In the genomic region with DNA sequence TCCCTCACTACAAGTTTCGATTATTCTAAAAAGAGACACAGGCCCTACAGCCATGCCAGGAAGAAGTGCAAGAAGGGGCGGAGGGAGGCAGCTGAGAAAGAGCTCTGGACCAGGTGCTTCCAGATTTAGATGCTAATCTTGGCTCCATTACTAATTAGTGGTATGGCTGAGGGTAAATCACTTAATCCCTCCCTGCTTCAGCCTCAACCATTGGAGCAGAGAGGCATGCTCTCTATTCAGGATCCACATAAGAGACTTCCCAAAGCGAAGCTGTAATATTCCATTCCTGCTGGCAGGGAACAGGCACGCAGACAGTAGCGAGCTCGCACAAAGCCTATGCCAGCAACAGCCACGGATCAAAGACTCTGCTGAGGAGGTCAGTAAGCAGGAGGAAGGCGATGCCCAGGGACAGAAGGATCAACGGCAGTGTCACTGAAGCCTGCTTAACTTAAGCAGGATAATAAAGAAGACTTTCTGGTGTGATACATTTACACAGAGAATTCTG, we compare ENCODE assay signal across 14 cellular contexts. TPM values are rescaled to one million over a fixed set of nuclear protein-coding genes. Genes with fewer than 3 reads are reported as not detected.
DNase-seq lines count a peak whose midpoint lies in the region; ATAC-seq and TF ChIP-seq lines count a peak whose summit lies in the region.
"Had no signal": no experiment of that assay in that cellular context is flagged by ENCODE, and none has a peak within 500 bp of the region (broad histone marks: within the 10 kb centered on the region; RNA-seq: fewer than 3 reads in every experiment).

No MANE protein-coding gene starts in this region.

- H3K9me3 Mint-ChIP-seq in WTC11 (peaks cover 8% of the 10 kb centered on the region), type B pancreatic cell (no peaks in the 10 kb centered on the region)

- H3K4me1 Mint-ChIP-seq in WTC11: peaks cover 61% of the 10 kb centered on the region
- peaks cover 19% of the 10 kb centered on the region for H3K4me1 Mint-ChIP-seq in type B pancreatic cell (ENCODE audit: unreplicated experiment)

- H3K27me3 Mint-ChIP-seq in WTC11 (ENCODE audit: low read depth) (no peaks in the 10 kb centered on the region), type B pancreatic cell (no peaks in the 10 kb centered on the region)

- H3K4me3 Mint-ChIP-seq in WTC11 (peak overlapping the region; percentile 55), type B pancreatic cell (peak overlapping the region; percentile 21)

- DNase-seq in NCI-H1417 (lab: John Stamatoyannopoulos, UW): peak in 2 of 3 experiments; percentile 21 to 81
- no peak for DNase-seq in NCI-H1417 treated with DMSO at 0.1 percent for 48 hours (lab: John Stamatoyannopoulos, UW)
- DNase-seq in WTC11 (ENCODE audit: low spot score): peak; percentile 22
- DNase-seq in kidney tubule cell (ENCODE audit: low spot score): peak; percentile 54
- no peak for DNase-seq in type B pancreatic cell (ENCODE audit: extremely low spot score, unreplicated experiment)
- no peak for DNase-seq in HEK293T (ENCODE audit: extremely low spot score)
- no peak for DNase-seq in glomerular visceral epithelial cell (ENCODE audit: extremely low spot score)
- DNase-seq in activated naive CD4-positive, alpha-beta T cell (lab: John Stamatoyannopoulos, UW): no peak
- DNase-seq: foreskin melanocyte, IMR-90, lower lobe of right lung, NCI-H2029 treated with DMSO at 0.1 percent for 48 hours, pancreas had no signal

- H3K27ac Mint-ChIP-seq in WTC11: peak overlapping the region; percentile 95
- no peak overlapping the region for H3K27ac Mint-ChIP-seq in type B pancreatic cell

- ATAC-seq in WTC11: peak; percentile 78
- ATAC-seq: GM12878, lower lobe of right lung, pancreas had no signal

- CTCF ChIA-PET in WTC11 (lab: Charles Lee) (interaction anchor here (1.0 to 1.7 kb wide), 3 partner anchors 18 to 278 kb away, joined by 3 to 10 read pairs (median 4); no protein-coding TSS in a partner anchor), HEK293T (lab: Yijun Ruan, JAX) (interaction anchor here (3.0 kb wide), 1 partner anchor 90 kb away, joined by 9 read pairs; no protein-coding TSS in a partner anchor)

- peaks cover 8% of the 10 kb centered on the region for H3K36me3 Mint-ChIP-seq in WTC11
- H3K36me3 Mint-ChIP-seq in type B pancreatic cell: peaks cover 7% of the 10 kb centered on the region

- TF ChIP-seq CTCF in WTC11 (IDR thresholded peaks at IDR 0.05): no peak
- no peak for TF ChIP-seq CTCF in type B pancreatic cell (conservative IDR thresholded peaks at IDR 0.05)

- POLR2A ChIA-PET in WTC11 (lab: Charles Lee) (no interaction called here), HEK293T (lab: Yijun Ruan, JAX) (no interaction called here)

TF ChIP-seq in WTC11, 78 proteins besides CTCF, POLR2A, EP300 and RAD21 (continues in another document):
- TF ChIP-seq MXD4 (CRISPR knock-in tag; IDR thresholded peaks at IDR 0.05; ENCODE audit: borderline replicate concordance) (no peak), FOXK1 (CRISPR knock-in tag; IDR thresholded peaks at IDR 0.05) (no peak), ZNF423 (CRISPR knock-in tag; IDR thresholded peaks at IDR 0.05) (no peak), TEAD4 (CRISPR knock-in tag; IDR thresholded peaks at IDR 0.05) (no peak), SP1 (CRISPR knock-in tag; conservative IDR thresholded peaks at IDR 0.05) (no peak), GRHL2 (CRISPR knock-in tag; IDR thresholded peaks at IDR 0.05; ENCODE audit: insufficient replicate concordance, severe bottlenecking) (no peak), TCF7 (CRISPR knock-in tag; IDR thresholded peaks at IDR 0.05; ENCODE audit: low read depth) (no peak), NFYB (CRISPR knock-in tag; conservative IDR thresholded peaks at IDR 0.05; ENCODE audit: low read depth) (no peak)
- TF ChIP-seq, protein P1, sequence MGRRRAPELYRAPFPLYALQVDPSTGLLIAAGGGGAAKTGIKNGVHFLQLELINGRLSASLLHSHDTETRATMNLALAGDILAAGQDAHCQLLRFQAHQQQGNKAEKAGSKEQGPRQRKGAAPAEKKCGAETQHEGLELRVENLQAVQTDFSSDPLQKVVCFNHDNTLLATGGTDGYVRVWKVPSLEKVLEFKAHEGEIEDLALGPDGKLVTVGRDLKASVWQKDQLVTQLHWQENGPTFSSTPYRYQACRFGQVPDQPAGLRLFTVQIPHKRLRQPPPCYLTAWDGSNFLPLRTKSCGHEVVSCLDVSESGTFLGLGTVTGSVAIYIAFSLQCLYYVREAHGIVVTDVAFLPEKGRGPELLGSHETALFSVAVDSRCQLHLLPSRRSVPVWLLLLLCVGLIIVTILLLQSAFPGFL (CRISPR knock-in tag; IDR thresholded peaks at IDR 0.05; ENCODE audit: borderline replicate concordance): no peak
- TF ChIP-seq, protein P2, sequence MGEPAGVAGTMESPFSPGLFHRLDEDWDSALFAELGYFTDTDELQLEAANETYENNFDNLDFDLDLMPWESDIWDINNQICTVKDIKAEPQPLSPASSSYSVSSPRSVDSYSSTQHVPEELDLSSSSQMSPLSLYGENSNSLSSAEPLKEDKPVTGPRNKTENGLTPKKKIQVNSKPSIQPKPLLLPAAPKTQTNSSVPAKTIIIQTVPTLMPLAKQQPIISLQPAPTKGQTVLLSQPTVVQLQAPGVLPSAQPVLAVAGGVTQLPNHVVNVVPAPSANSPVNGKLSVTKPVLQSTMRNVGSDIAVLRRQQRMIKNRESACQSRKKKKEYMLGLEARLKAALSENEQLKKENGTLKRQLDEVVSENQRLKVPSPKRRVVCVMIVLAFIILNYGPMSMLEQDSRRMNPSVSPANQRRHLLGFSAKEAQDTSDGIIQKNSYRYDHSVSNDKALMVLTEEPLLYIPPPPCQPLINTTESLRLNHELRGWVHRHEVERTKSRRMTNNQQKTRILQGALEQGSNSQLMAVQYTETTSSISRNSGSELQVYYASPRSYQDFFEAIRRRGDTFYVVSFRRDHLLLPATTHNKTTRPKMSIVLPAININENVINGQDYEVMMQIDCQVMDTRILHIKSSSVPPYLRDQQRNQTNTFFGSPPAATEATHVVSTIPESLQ (CRISPR knock-in tag; IDR thresholded peaks at IDR 0.05): no peak
- TF ChIP-seq, protein P3, sequence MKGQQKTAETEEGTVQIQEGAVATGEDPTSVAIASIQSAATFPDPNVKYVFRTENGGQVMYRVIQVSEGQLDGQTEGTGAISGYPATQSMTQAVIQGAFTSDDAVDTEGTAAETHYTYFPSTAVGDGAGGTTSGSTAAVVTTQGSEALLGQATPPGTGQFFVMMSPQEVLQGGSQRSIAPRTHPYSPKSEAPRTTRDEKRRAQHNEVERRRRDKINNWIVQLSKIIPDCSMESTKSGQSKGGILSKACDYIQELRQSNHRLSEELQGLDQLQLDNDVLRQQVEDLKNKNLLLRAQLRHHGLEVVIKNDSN (CRISPR knock-in tag; IDR thresholded peaks at IDR 0.05): no peak

TF ChIP-seq in HEK293T, 16 proteins besides CTCF, POLR2A, EP300 and RAD21:
- TF ChIP-seq FOXM1 (IDR thresholded peaks at IDR 0.05; ENCODE audit: borderline replicate concordance): no peak
- TF ChIP-seq TARDBP (IDR thresholded peaks at IDR 0.05): no peak
- TF ChIP-seq SUZ12 (IDR thresholded peaks at IDR 0.05): no peak
- no peak for TF ChIP-seq FOXK2 (IDR thresholded peaks at IDR 0.05)
- TF ChIP-seq ZNF384 (IDR thresholded peaks at IDR 0.05): no peak
- no peak for TF ChIP-seq HDGF (IDR thresholded peaks at IDR 0.05; ENCODE audit: borderline replicate concordance)
- TF ChIP-seq, protein P4, sequence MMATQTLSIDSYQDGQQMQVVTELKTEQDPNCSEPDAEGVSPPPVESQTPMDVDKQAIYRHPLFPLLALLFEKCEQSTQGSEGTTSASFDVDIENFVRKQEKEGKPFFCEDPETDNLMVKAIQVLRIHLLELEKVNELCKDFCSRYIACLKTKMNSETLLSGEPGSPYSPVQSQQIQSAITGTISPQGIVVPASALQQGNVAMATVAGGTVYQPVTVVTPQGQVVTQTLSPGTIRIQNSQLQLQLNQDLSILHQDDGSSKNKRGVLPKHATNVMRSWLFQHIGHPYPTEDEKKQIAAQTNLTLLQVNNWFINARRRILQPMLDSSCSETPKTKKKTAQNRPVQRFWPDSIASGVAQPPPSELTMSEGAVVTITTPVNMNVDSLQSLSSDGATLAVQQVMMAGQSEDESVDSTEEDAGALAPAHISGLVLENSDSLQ (IDR thresholded peaks at IDR 0.05): no peak
- no peak for TF ChIP-seq SP1 (IDR thresholded peaks at IDR 0.05)
- no peak for TF ChIP-seq CTBP1 (IDR thresholded peaks at IDR 0.05; ENCODE audit: borderline replicate concordance)
- no peak for TF ChIP-seq L3MBTL2 (conservative IDR thresholded peaks at IDR 0.05)
- TF ChIP-seq FOXA1 (IDR thresholded peaks at IDR 0.05): no peak
- no peak for TF ChIP-seq NFRKB (IDR thresholded peaks at IDR 0.05)
- TF ChIP-seq ARNT (IDR thresholded peaks at IDR 0.05): no peak
- no peak for TF ChIP-seq LEF1 (IDR thresholded peaks at IDR 0.05; ENCODE audit: borderline replicate concordance)
- no peak for TF ChIP-seq ELF4 (IDR thresholded peaks at IDR 0.05)
- no peak for TF ChIP-seq BHLHE40 (IDR thresholded peaks at IDR 0.05; ENCODE audit: borderline replicate concordance)

RNA-seq across cellular contexts. Expression of a gene that starts 24.2 kb away (rescaled TPM):
- total RNA-seq in WTC11 (2021) (12.9 to 14.4 TPM (median 13.7 TPM) in 3 replicates), type B pancreatic cell (ENCODE audit: low replicate concordance) (15.6 and 32.7 TPM in 2 replicates)

Comparison
In these comparisons a context has a peak if more than half of its experiments do, and no peak if none do; other contexts are left out.
1. DNase-seq: peak in NCI-H1417 (2 of 3), WTC11 (single experiment) and kidney tubule cell (single experiment); none in NCI-H1417 treated with DMSO at 0.1 percent for 48 hours (single experiment), type B pancreatic cell (single experiment), HEK293T (single experiment), glomerular visceral epithelial cell (single experiment) and activated naive CD4-positive, alpha-beta T cell (0 of 4).